Comparison of ENCODE assay signal across 18 cellular contexts in the genomic region with DNA sequence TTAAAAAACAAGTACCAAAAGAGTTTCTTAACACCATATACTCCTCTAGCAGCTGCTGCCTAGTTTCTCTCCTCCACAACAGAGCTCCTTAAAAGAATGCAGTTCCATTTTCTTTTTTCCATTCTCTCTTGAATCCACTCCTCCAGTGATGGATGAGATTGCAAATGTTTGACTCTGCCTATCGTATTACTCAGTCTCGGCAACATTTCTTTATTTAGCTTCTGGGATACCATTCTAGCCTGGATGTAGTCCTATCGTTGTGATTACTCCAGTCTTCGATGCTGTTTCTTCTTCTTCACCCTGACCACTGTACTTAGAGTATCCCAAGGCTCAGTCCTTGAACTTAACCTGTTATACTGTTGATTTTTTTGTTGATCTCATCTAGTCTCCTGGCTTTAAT.
"Had no signal": no experiment of that assay in that cellular context is flagged by ENCODE, and none has a peak within 500 bp of the region (broad histone marks: within the 10 kb centered on the region; RNA-seq: fewer than 3 reads in every experiment).

No MANE protein-coding gene starts in this region.

- H3K4me3 Mint-ChIP-seq: activated CD8-positive, alpha-beta memory T cell treated with anti-CD3 and anti-CD28 coated beads, Interleukin-2, amount 10 ng/mL, durations not matched to agents 7 days and 5 days; activated naive CD8-positive, alpha-beta T cell treated with anti-CD3 and anti-CD28 coated beads for 36 hours; activated T-cell treated with anti-CD3 and anti-CD28 coated beads, Interleukin-2, amount 50 U/mL, for 24 hours; stimulated activated naive B cell treated with anti-CD40 and anti-IgM and Interleukin-4, amounts not matched to agents 10 μg/mL and 1 μg/mL and 100 μg/mL, for 72 hours; T-helper 2 cell treated with Interferon-gamma antibody and Interleukin-4, amounts not matched to agents 5 μg/mL and 100 μg/mL, for 36 hours; type B pancreatic cell had no signal

- H3K27me3 ChIP-seq: gastroesophageal sphincter, right lobe of liver had no signal

- H3K27ac ChIP-seq: gastroesophageal sphincter, left ventricle myocardium inferior, right lobe of liver had no signal

- H3K4me3 ChIP-seq: gastroesophageal sphincter, left ventricle myocardium inferior, right lobe of liver had no signal

- DNase-seq: activated CD4-positive, alpha-beta T cell treated with anti-CD3 and anti-CD28 coated beads, Interleukin-2, amount 50 U/mL, for 48 hours; activated CD4-positive, CD25-positive, alpha-beta regulatory T cell treated with anti-CD3 and anti-CD28 coated beads, Interleukin-2, amount 50 U/mL, for 72 hours; activated CD8-positive, alpha-beta memory T cell treated with anti-CD3 and anti-CD28 coated beads, Interleukin-2, amount 10 ng/mL, durations not matched to agents 7 days and 5 days; activated effector memory CD4-positive, alpha-beta T cell treated with anti-CD3 and anti-CD28 coated beads, Interleukin-2, amount 50 U/mL, for 16 hours; activated naive CD8-positive, alpha-beta T cell treated with anti-CD3 and anti-CD28 coated beads for 36 hours; activated T-cell treated with anti-CD3 and anti-CD28 coated beads, Interleukin-2, amount 50 U/mL, for 24 hours; anterior cingulate cortex; left ventricle myocardium inferior; mesenchymal stem cell; posterior cingulate gyrus; right lobe of liver; stimulated activated CD4-positive, alpha-beta T cell treated with anti-CD3 and anti-CD28 coated beads, Interleukin-2, amount 100 ng/mL, for 24 hours; stimulated activated naive B cell treated with anti-CD40 and anti-IgM and Interleukin-4, amounts not matched to agents 10 μg/mL and 1 μg/mL and 100 μg/mL, for 72 hours had no signal

- FAIRE-seq: endothelial cell of umbilical vein, keratinocyte had no signal

- H3K9me3 Mint-ChIP-seq: activated naive CD8-positive, alpha-beta T cell treated with anti-CD3 and anti-CD28 coated beads for 36 hours; activated T-cell treated with anti-CD3 and anti-CD28 coated beads, Interleukin-2, amount 50 U/mL, for 24 hours; stimulated activated naive B cell treated with anti-CD40 and anti-IgM and Interleukin-4, amounts not matched to agents 10 μg/mL and 1 μg/mL and 100 μg/mL, for 72 hours; T-helper 2 cell treated with Interferon-gamma antibody and Interleukin-4, amounts not matched to agents 5 μg/mL and 100 μg/mL, for 36 hours; type B pancreatic cell had no signal

- H3K4me1 ChIP-seq: left ventricle myocardium inferior, right lobe of liver had no signal

- H3K9me3 ChIP-seq: gastroesophageal sphincter, left ventricle myocardium inferior, right lobe of liver had no signal

- H3K27ac Mint-ChIP-seq: activated CD8-positive, alpha-beta memory T cell treated with anti-CD3 and anti-CD28 coated beads, Interleukin-2, amount 10 ng/mL, durations not matched to agents 7 days and 5 days; activated naive CD8-positive, alpha-beta T cell treated with anti-CD3 and anti-CD28 coated beads for 36 hours; stimulated activated naive B cell treated with anti-CD40 and anti-IgM and Interleukin-4, amounts not matched to agents 10 μg/mL and 1 μg/mL and 100 μg/mL, for 72 hours; T-helper 2 cell treated with Interferon-gamma antibody and Interleukin-4, amounts not matched to agents 5 μg/mL and 100 μg/mL, for 36 hours; type B pancreatic cell had no signal

- ATAC-seq: activated CD8-positive, alpha-beta memory T cell treated with anti-CD3 and anti-CD28 coated beads, Interleukin-2, amount 10 ng/mL, durations not matched to agents 7 days and 5 days; gastroesophageal sphincter; right lobe of liver; stimulated activated naive B cell treated with anti-CD40 and anti-IgM and Interleukin-4, amounts not matched to agents 10 μg/mL and 1 μg/mL and 100 μg/mL, for 72 hours had no signal

- H3K27me3 Mint-ChIP-seq: activated CD8-positive, alpha-beta memory T cell treated with anti-CD3 and anti-CD28 coated beads, Interleukin-2, amount 10 ng/mL, durations not matched to agents 7 days and 5 days; activated naive CD8-positive, alpha-beta T cell treated with anti-CD3 and anti-CD28 coated beads for 36 hours; activated T-cell treated with anti-CD3 and anti-CD28 coated beads, Interleukin-2, amount 50 U/mL, for 24 hours; stimulated activated naive B cell treated with anti-CD40 and anti-IgM and Interleukin-4, amounts not matched to agents 10 μg/mL and 1 μg/mL and 100 μg/mL, for 72 hours; type B pancreatic cell had no signal

- H3K4me1 Mint-ChIP-seq: activated CD8-positive, alpha-beta memory T cell treated with anti-CD3 and anti-CD28 coated beads, Interleukin-2, amount 10 ng/mL, durations not matched to agents 7 days and 5 days had no signal
